Comparison of ENCODE assay signal across 1 cellular context in genomic region chr1:12529640-12530174, GRCh38.
TF ChIP-seq lines count a peak whose summit lies in the region.

No MANE protein-coding gene starts in this region.

TF ChIP-seq in SK-N-SH treated with all-trans-retinoic acid at 6 μM for 48 hours, 23 proteins besides CTCF, POLR2A, EP300 and RAD21 (continued from another document):
- no peak for TF ChIP-seq ZFP3 (CRISPR knock-in tag; IDR thresholded peaks at IDR 0.05)
- TF ChIP-seq BACH2 (CRISPR knock-in tag; IDR thresholded peaks at IDR 0.05; ENCODE audit: borderline replicate concordance): no peak
- TF ChIP-seq ZNF565 (CRISPR knock-in tag; conservative IDR thresholded peaks at IDR 0.05; ENCODE audit: low read depth): no peak
- no peak for TF ChIP-seq CSDC2 (CRISPR knock-in tag; IDR thresholded peaks at IDR 0.05)
- no peak for TF ChIP-seq PPARA (CRISPR knock-in tag; IDR thresholded peaks at IDR 0.05; ENCODE audit: borderline replicate concordance)
- TF ChIP-seq ZNF8 (CRISPR knock-in tag; IDR thresholded peaks at IDR 0.05): no peak
- TF ChIP-seq, protein P1, sequence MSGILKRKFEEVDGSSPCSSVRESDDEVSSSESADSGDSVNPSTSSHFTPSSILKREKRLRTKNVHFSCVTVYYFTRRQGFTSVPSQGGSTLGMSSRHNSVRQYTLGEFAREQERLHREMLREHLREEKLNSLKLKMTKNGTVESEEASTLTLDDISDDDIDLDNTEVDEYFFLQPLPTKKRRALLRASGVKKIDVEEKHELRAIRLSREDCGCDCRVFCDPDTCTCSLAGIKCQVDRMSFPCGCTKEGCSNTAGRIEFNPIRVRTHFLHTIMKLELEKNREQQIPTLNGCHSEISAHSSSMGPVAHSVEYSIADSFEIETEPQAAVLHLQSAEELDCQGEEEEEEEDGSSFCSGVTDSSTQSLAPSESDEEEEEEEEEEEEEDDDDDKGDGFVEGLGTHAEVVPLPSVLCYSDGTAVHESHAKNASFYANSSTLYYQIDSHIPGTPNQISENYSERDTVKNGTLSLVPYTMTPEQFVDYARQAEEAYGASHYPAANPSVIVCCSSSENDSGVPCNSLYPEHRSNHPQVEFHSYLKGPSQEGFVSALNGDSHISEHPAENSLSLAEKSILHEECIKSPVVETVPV (CRISPR knock-in tag; IDR thresholded peaks at IDR 0.05): no peak
